8 cellular contexts compared by ENCODE assay signal in genomic region chr22:30969532-30970355, GRCh38. TPM values are rescaled to one million over a fixed set of nuclear protein-coding genes. Genes with fewer than 3 reads are reported as not detected.
DNase-seq lines count a peak whose midpoint lies in the region; ATAC-seq and TF ChIP-seq lines count a peak whose summit lies in the region.

No MANE protein-coding gene starts in this region.

- TF ChIP-seq CTCF in AG09309 (IDR thresholded peaks at IDR 0.05; ENCODE audit: control insufficient read depth, insufficient read depth, low read depth, low read length, missing control alignments) (no peak), body of pancreas (IDR thresholded peaks at IDR 0.05) (peak in 1 of 7 experiments; percentile 10)

- DNase-seq in AG09309 (ENCODE audit: low read depth) (no peak), SJCRH30 (peak; percentile 35 to 36), body of pancreas (peak in 2 of 4 donors; percentile 22 to 31), inferior parietal cortex (ENCODE audit: extremely low spot score) (peak; percentile 6), T-helper 9 cell (no peak)
- DNase-seq in stimulated activated CD4-positive, alpha-beta T cell treated with anti-CD3 and anti-CD28 coated beads, Interleukin-2, amount 100 ng/mL, for 4 hours (ENCODE audit: low read depth), result peak; percentile 11

- H3K9me3 ChIP-seq in SJCRH30 (replicated peaks) (no peaks in the 10 kb centered on the region; the same call in 1 of the 2 replicates), body of pancreas (peaks cover 0 to 22% (median 0%) of the 10 kb centered on the region in 3 donors)

- H3K27me3 ChIP-seq in SJCRH30 (no peaks in the 10 kb centered on the region), body of pancreas (no peaks in the 10 kb centered on the region)

- 1 to 4% methylated on average over 22 to 46 of the region's 49 CpGs for WGBS in body of pancreas, 2 donors

- TF ChIP-seq POLR2A in body of pancreas (IDR thresholded peaks at IDR 0.05), result no peak

- H3K27ac ChIP-seq in SJCRH30 (peak overlapping the region; percentile 84), body of pancreas (peak overlapping the region; percentile 86 to 96 (median 88))

- H3K4me3 ChIP-seq in AG09309 (ENCODE audit: control insufficient read depth, low read depth, low read length) (peak overlapping the region; percentile 64), SJCRH30 (peak overlapping the region; percentile 85), body of pancreas (peak overlapping the region; percentile 67 to 78)

- peaks cover 10% of the 10 kb centered on the region for H3K4me1 ChIP-seq in SJCRH30
- peaks cover 54% of the 10 kb centered on the region for H3K4me1 ChIP-seq in body of pancreas

- intact Hi-C loops in body of pancreas (cut with DNase I), result no loop called here

- ATAC-seq in GM18870 (IDR thresholded peaks at IDR 0.05; ENCODE audit: unreplicated experiment) (peak; percentile 6), HG03108 (IDR thresholded peaks at IDR 0.05; ENCODE audit: unreplicated experiment) (peak; percentile 19), body of pancreas (peak; percentile 25)

- H3K36me3 ChIP-seq in SJCRH30 (peaks cover 63% of the 10 kb centered on the region), body of pancreas (replicated peaks in 1 of 2; ENCODE audit: insufficient read depth in 1 of 2, low read depth in 2 of 2) (peaks cover 6 to 17% of the 10 kb centered on the region in 2 donors)

RNA-seq across cellular contexts. Expression of gene TUG1, which starts 0.7 kb away (rescaled TPM):
- 60.1 and 73.0 TPM in 2 replicates for total RNA-seq in SJCRH30 (2014; rRNA removed; shearing (Covaris generic))
- total RNA-seq in body of pancreas, result 10 to 100 TPM; 48.0 to 48.5 TPM

RNA-seq across cellular contexts. Expression of gene MORC2, which starts 1.2 kb away (rescaled TPM):
- total RNA-seq in SJCRH30 (2014; rRNA removed; shearing (Covaris generic)), result 29.7 and 32.6 TPM in 2 replicates
- total RNA-seq in body of pancreas, result 10 to 100 TPM in 1 of 2 donors, 1 to 10 TPM in 1; 9.1 to 13.5 TPM

Comparison
In these comparisons a context has a peak if more than half of its experiments do, and no peak if none do; other contexts are left out.
1. DNase-seq: peak in SJCRH30 (2 of 2), inferior parietal cortex (single experiment) and stimulated activated CD4-positive, alpha-beta T cell treated with anti-CD3 and anti-CD28 coated beads, Interleukin-2, amount 100 ng/mL, for 4 hours (single experiment); none in AG09309 (single experiment) and T-helper 9 cell (single experiment).
2. Peak in every context shown above with its lines, with median percentiles within 50 percentile points of each other: H3K4me3 ChIP-seq and ATAC-seq.